In genomic region chr19:3047307-3048189, GRCh38 we compare ENCODE assay signal across 8 cellular contexts. TPM values are rescaled to one million over a fixed set of nuclear protein-coding genes. Genes with fewer than 3 reads are reported as not detected.
DNase-seq lines count a peak whose midpoint lies in the region; ATAC-seq and TF ChIP-seq lines count a peak whose summit lies in the region.

No MANE protein-coding gene starts in this region.

- TF ChIP-seq CTCF in esophagus muscularis mucosa (IDR thresholded peaks at IDR 0.05) (no peak), natural killer cell (IDR thresholded peaks at IDR 0.05) (no peak), thyroid gland (IDR thresholded peaks at IDR 0.05) (no peak)

- DNase-seq in activated T-cell treated with anti-CD3 and anti-CD28 coated beads for 1 hour (ENCODE audit: low read depth) (peak; percentile 66), activated T-cell treated with anti-CD3 and anti-CD28 coated beads for 4 hours (no peak), NCI-H774 (lab: John Stamatoyannopoulos, UW) (peak; percentile 82), esophagus muscularis mucosa (ENCODE audit: extremely low spot score) (peak; percentile 97), natural killer cell (no peak), thyroid gland (peak; percentile 81 to 83)
- peak; percentile 71 for DNase-seq in activated T-cell treated with anti-CD3 and anti-CD28 coated beads, Interleukin-2, amount 50 U/mL, for 1 hour

- no peak for TF ChIP-seq EP300 in esophagus muscularis mucosa (IDR thresholded peaks at IDR 0.05)

- H3K9me3 ChIP-seq in esophagus muscularis mucosa (no peaks in the 10 kb centered on the region), thyroid gland (no peaks in the 10 kb centered on the region)

- peak overlapping the region; percentile 69 to 82 for H3K27ac Mint-ChIP-seq in natural killer cell

- peak overlapping the region; percentile 85 for H3K4me3 Mint-ChIP-seq in natural killer cell

- H3K4me3 ChIP-seq in esophagus muscularis mucosa (peak overlapping the region; percentile 59 to 71 (median 62)), thyroid gland (replicated peaks in 1 of 3) (peak overlapping the region in 2 of 3 donors; percentile 22 to 37)

- no peaks in the 10 kb centered on the region for H3K9me3 Mint-ChIP-seq in natural killer cell

- 8% methylated on average over 31 of the region's 44 CpGs for WGBS in esophagus muscularis mucosa
- WGBS in thyroid gland, 2 donors = 16 to 21% methylated on average over 30 of the region's 44 CpGs

- peaks cover 7 to 13% of the 10 kb centered on the region in 2 donors for H3K4me1 Mint-ChIP-seq in natural killer cell

- peak; percentile 35 to 79 (median 78) for ATAC-seq in natural killer cell
- ATAC-seq in GM18858 (IDR thresholded peaks at IDR 0.05; ENCODE audit: unreplicated experiment) = no peak

- H3K36me3 ChIP-seq in esophagus muscularis mucosa = no peaks in the 10 kb centered on the region
- no peaks in the 10 kb centered on the region for H3K36me3 ChIP-seq in thyroid gland

- TF ChIP-seq POLR2A in esophagus muscularis mucosa (IDR thresholded peaks at IDR 0.05; ENCODE audit: low read depth) (no peak), thyroid gland (IDR thresholded peaks at IDR 0.05) (peak in 1 of 2 donors; percentile 37)

- intact Hi-C loops in esophagus muscularis mucosa (cut with DNase I) (no loop called here), natural killer cell (cut with micrococcal nuclease) (no loop called here), thyroid gland (cut with DNase I) (loop anchor here (5.0 kb wide), 1 partner anchor 75 kb away; no protein-coding TSS in a partner anchor)

- H3K4me1 ChIP-seq in esophagus muscularis mucosa (peaks cover 6 to 29% (median 28%) of the 10 kb centered on the region in 4 donors), thyroid gland (peaks cover 9 to 15% of the 10 kb centered on the region in 2 donors)

- H3K36me3 Mint-ChIP-seq in natural killer cell = no peaks in the 10 kb centered on the region

- peak overlapping the region; percentile 83 to 87 (median 86) for H3K27ac ChIP-seq in esophagus muscularis mucosa (replicated peaks in 1 of 4)
- peak overlapping the region; percentile 69 to 80 (median 75) for H3K27ac ChIP-seq in thyroid gland

- no peaks in the 10 kb centered on the region for H3K27me3 ChIP-seq in esophagus muscularis mucosa
- H3K27me3 ChIP-seq in thyroid gland = no peaks in the 10 kb centered on the region

- H3K27me3 Mint-ChIP-seq in natural killer cell (ENCODE audit: low read depth in 2 of 2) = peaks cover 0 to 11% of the 10 kb centered on the region in 2 donors

RNA-seq across cellular contexts. Expression of gene TLE5, which starts 14.7 kb away (rescaled TPM):
- total RNA-seq in esophagus muscularis mucosa (100 to 1,000 TPM; 657 to 947 (median 804) TPM), natural killer cell (1,000 to 10,000 TPM in 1 of 3 donors, 100 to 1,000 TPM in 2; 943 to 1,012 (median 968) TPM), thyroid gland (100 to 1,000 TPM; 398 to 892 (median 498) TPM)

RNA-seq across cellular contexts. Expression of gene TLE2, which starts 18.5 kb away (rescaled TPM):
- total RNA-seq in esophagus muscularis mucosa (10 to 100 TPM; 34.0 to 51.2 (median 44.1) TPM), natural killer cell (1 to 10 TPM; 6.1 to 8.8 (median 8.2) TPM), thyroid gland (100 to 1,000 TPM in 1 of 4 donors, 10 to 100 TPM in 3; 81.3 to 114 (median 90.3) TPM)

RNA-seq across cellular contexts. Expression of gene GNA11, which starts 46.6 kb away (rescaled TPM):
- total RNA-seq in esophagus muscularis mucosa (100 to 1,000 TPM in 3 of 4 donors, 10 to 100 TPM in 1; 90.5 to 169 (median 119) TPM), natural killer cell (under 1 TPM; 0.24 to 0.60 (median 0.29) TPM), thyroid gland (10 to 100 TPM; 49.9 to 69.6 (median 63.8) TPM)

Comparison
In these comparisons a context has a peak if more than half of its experiments do, and no peak if none do; other contexts are left out.
1. DNase-seq: peak in activated T-cell treated with anti-CD3 and anti-CD28 coated beads for 1 hour (single experiment), NCI-H774 (single experiment), activated T-cell treated with anti-CD3 and anti-CD28 coated beads, Interleukin-2, amount 50 U/mL, for 1 hour (single experiment), esophagus muscularis mucosa (single experiment) and thyroid gland (2 of 2); none in activated T-cell treated with anti-CD3 and anti-CD28 coated beads for 4 hours (single experiment) and natural killer cell (single experiment).
2. RNA of gene GNA11, which starts 46.6 kb away (total RNA-seq): 90.5 to 169 TPM in esophagus muscularis mucosa and 49.9 to 69.6 TPM in thyroid gland; 0.24 to 0.60 TPM in natural killer cell; every median in the first group is over 10 times any median in the second.